ENCODE assay signal across 20 cellular contexts in the genomic region with DNA sequence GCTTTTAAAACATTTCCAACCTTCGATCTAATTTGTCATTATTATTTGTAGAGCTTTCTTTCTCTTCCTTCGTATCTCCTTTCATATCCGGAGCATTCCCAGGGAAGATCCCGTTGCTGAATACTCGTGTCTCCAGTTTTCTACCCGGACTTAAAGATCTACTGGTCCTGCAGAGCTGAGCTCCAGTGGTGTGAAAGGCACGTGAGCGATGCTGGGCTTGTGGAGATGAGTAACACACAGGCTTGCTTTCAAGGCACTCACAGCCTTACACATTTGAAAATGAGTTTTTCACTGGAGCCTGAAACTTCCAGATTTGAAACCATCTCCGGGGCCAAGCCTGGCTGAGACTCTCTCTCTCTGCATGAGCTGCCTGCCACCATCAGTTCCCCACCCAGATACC.
DNase-seq lines count a peak whose midpoint lies in the region; ATAC-seq and TF ChIP-seq lines count a peak whose summit lies in the region.
"Had no signal": no experiment of that assay in that cellular context is flagged by ENCODE, and none has a peak within 500 bp of the region (broad histone marks: within the 10 kb centered on the region; RNA-seq: fewer than 3 reads in every experiment).

No MANE protein-coding gene starts in this region.

- H3K36me3 Mint-ChIP-seq in naive thymus-derived CD8-positive, alpha-beta T cell: no peaks in the 10 kb centered on the region
- peaks cover 10% of the 10 kb centered on the region for H3K36me3 Mint-ChIP-seq in endodermal cell (ENCODE audit: low read depth)

- no peak overlapping the region for H3K27ac Mint-ChIP-seq in naive thymus-derived CD8-positive, alpha-beta T cell
- no peak overlapping the region for H3K27ac Mint-ChIP-seq in endodermal cell

- peaks cover 0 to 24% (median 8%) of the 10 kb centered on the region in 5 donors for H3K27me3 Mint-ChIP-seq in naive thymus-derived CD8-positive, alpha-beta T cell
- peaks cover 8% of the 10 kb centered on the region for H3K27me3 Mint-ChIP-seq in endodermal cell (ENCODE audit: insufficient read depth)

- no peaks in the 10 kb centered on the region for H3K9me3 ChIP-seq in endodermal cell (ENCODE audit: control insufficient read depth, low read length)
- H3K9me3 ChIP-seq: MG63 had no signal

- H3K27me3 ChIP-seq in endodermal cell (ENCODE audit: control insufficient read depth, insufficient read depth, low read length, poor library complexity, severe bottlenecking): no peaks in the 10 kb centered on the region

- H3K4me3 Mint-ChIP-seq in naive thymus-derived CD8-positive, alpha-beta T cell: no peak overlapping the region
- H3K4me3 Mint-ChIP-seq in endodermal cell: no peak overlapping the region
- H3K4me3 Mint-ChIP-seq: CD14-positive monocyte had no signal

- no peaks in the 10 kb centered on the region for H3K36me3 ChIP-seq in endodermal cell (ENCODE audit: control insufficient read depth, insufficient read depth, low read length)
- H3K36me3 ChIP-seq: MG63 had no signal

- POLR2A ChIA-PET in naive thymus-derived CD8-positive, alpha-beta T cell (lab: Charles Lee): no interaction called here

- WGBS in endodermal cell (ENCODE audit: insufficient coverage in 1 of 2, insufficient read length in 1 of 2), 2 experiments: 88 to 97% methylated on average over 7 to 9 of the region's 9 CpGs

- H3K9me3 Mint-ChIP-seq in naive thymus-derived CD8-positive, alpha-beta T cell: peaks cover 0 to 1% (median 0%) of the 10 kb centered on the region in 9 donors
- H3K9me3 Mint-ChIP-seq in endodermal cell: peaks cover 6% of the 10 kb centered on the region

- DNase-seq in EH (ENCODE audit: low read depth) (peak; percentile 19), amniotic epithelial cell (ENCODE audit: low read depth) (peak; percentile 73), glomerular visceral epithelial cell (ENCODE audit: extremely low spot score) (peak; percentile 35), renal cortical epithelial cell (ENCODE audit: low read depth) (peak; percentile 74), globus pallidus (ENCODE audit: low spot score) (no peak), endodermal cell (no peak)
- no peak for DNase-seq in naive thymus-derived CD8-positive, alpha-beta T cell
- DNase-seq: AML-193, DMS79, HCEC 1CT, Kasumi-1, MG63, NCI-H1048, NCI-H1436, NCI-H1930, NCI-H226, NCI-H82, RPMI8226, SIG-M5 had no signal

- ATAC-seq in naive thymus-derived CD8-positive, alpha-beta T cell: no peak

- no peak overlapping the region for H3K27ac ChIP-seq in endodermal cell (ENCODE audit: low read depth, low read length)

- H3K4me1 ChIP-seq in endodermal cell (ENCODE audit: control insufficient read depth, insufficient read depth, low read length): no peaks in the 10 kb centered on the region

- no peak overlapping the region for H3K4me3 ChIP-seq in endodermal cell (ENCODE audit: low read length)
- H3K4me3 ChIP-seq: MG63 had no signal

- no peaks in the 10 kb centered on the region for H3K4me1 Mint-ChIP-seq in naive thymus-derived CD8-positive, alpha-beta T cell
- H3K4me1 Mint-ChIP-seq in endodermal cell: peaks cover 4% of the 10 kb centered on the region

- no peak overlapping the region for H3K9ac ChIP-seq in endodermal cell (ENCODE audit: extremely low read depth, low read length, poor library complexity, severe bottlenecking)

- no peak for TF ChIP-seq CTCF in endodermal cell (conservative IDR thresholded peaks at IDR 0.05)

Comparison
In these comparisons a context has a peak if more than half of its experiments do, and no peak if none do; other contexts are left out.
1. DNase-seq: peak in EH (single experiment), amniotic epithelial cell (single experiment), glomerular visceral epithelial cell (single experiment) and renal cortical epithelial cell (single experiment); none in globus pallidus (single experiment), naive thymus-derived CD8-positive, alpha-beta T cell (0 of 10) and endodermal cell (single experiment).